In the genomic region with DNA sequence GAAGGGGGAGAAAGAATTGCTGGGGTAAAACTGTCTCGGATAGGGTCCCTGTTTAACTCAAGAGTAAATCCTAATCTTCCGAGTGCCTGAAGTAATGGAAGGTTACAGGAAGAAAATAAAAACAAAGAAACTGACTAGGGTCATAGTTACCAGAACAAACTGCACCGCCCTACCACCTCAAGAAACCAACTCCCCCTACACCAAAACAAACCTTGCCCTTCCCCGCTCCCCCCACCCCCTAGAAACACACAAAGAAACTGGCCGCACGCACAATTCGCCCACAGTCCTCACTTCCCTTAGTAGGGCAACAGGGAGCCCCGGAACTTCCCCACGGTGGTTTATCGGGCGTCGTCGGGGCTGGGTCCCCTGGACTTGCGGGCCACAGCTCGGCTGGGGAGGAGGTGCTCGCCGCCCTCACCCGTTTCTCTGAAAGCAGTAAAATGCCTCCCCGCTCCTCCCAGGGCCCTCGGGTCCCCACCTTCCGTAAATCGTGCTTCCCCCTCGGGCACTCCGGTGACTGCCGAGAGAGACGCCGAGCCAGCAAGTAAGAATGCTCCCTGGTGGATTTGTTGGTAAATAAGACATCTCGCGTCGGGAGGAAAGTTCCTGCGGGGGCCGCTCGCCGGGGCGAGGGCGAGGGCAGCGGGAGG, we compare ENCODE assay signal across 8 cellular contexts. TPM values are rescaled to one million over a fixed set of nuclear protein-coding genes. Genes with fewer than 3 reads are reported as not detected.
A peak's percentile ranks its signal among the peaks of the same experiment; 100 is the strongest.
DNase-seq lines count a peak whose midpoint lies in the region; ATAC-seq and TF ChIP-seq lines count a peak whose summit lies in the region.

No MANE protein-coding gene starts in this region.

- peaks cover 54% of the 10 kb centered on the region for H3K36me3 Mint-ChIP-seq in Calu3 (ENCODE audit: insufficient read depth, unreplicated experiment)
- no peaks in the 10 kb centered on the region for H3K36me3 Mint-ChIP-seq in memory B cell

- H3K4me1 Mint-ChIP-seq in Calu3 (ENCODE audit: low read depth, unreplicated experiment) (peaks cover 20% of the 10 kb centered on the region), memory B cell (peaks cover 26% of the 10 kb centered on the region)

- H3K27ac ChIP-seq in caudate nucleus (ENCODE audit: low read depth, low read length): peak overlapping the region; percentile 44

- H3K9me3 Mint-ChIP-seq in Calu3 (ENCODE audit: low read depth, unreplicated experiment): no peaks in the 10 kb centered on the region
- H3K9me3 Mint-ChIP-seq in memory B cell: no peaks in the 10 kb centered on the region

- CTCF ChIA-PET in Calu3 (lab: Charles Lee): no interaction called here

- H3K4me3 Mint-ChIP-seq in Calu3 (ENCODE audit: low read depth, unreplicated experiment) (peak overlapping the region; percentile 84), memory B cell (peak overlapping the region; percentile 86)

- TF ChIP-seq CTCF in Calu3 (IDR thresholded peaks at IDR 0.05; ENCODE audit: unreplicated experiment): no peak

- intact Hi-C loops in Calu3 (cut with micrococcal nuclease; ENCODE audit: unreplicated experiment): no loop called here

- BruUV-seq in Calu3 (replicated peaks; lab: Mats Ljungman, UMichigan): no TSS peak

- ATAC-seq in GM19452 (IDR thresholded peaks at IDR 0.05; ENCODE audit: unreplicated experiment) (peak; percentile 16), memory B cell (ENCODE audit: low read depth) (peak; percentile 34)

- H3K27ac Mint-ChIP-seq in Calu3 (ENCODE audit: unreplicated experiment) (peak overlapping the region; percentile 82), memory B cell (peak overlapping the region; percentile 86)

- DNase-seq in Calu3 (no peak), HuH-7.5 (ENCODE audit: low spot score) (peak; percentile 43), T-helper 9 cell (peak; percentile 50), caudate nucleus (lab: John Stamatoyannopoulos, UW) (peak in 16 of 61 donors; percentile 13 to 73 (median 26)), memory B cell (ENCODE audit: low spot score in 2 of 2) (peak; percentile 70 to 74), AG08396 (ENCODE audit: low spot score) (no peak)
- peak; percentile 37 for DNase-seq in stimulated activated CD8-positive, alpha-beta memory T cell treated with anti-CD3 and anti-CD28 coated beads, Interleukin-4, amount 100 ng/mL, for 24 hours (ENCODE audit: low read depth)

- H3K27me3 Mint-ChIP-seq in Calu3 (ENCODE audit: unreplicated experiment) (no peaks in the 10 kb centered on the region), memory B cell (no peaks in the 10 kb centered on the region)

RNA-seq across cellular contexts. Expression of gene SINHCAF, which starts 2.4 kb away (rescaled TPM):
- 121 and 127 TPM in 2 replicates for total RNA-seq in Calu3 (2022)

Comparison
In these comparisons a context has a peak if more than half of its experiments do, and no peak if none do; other contexts are left out.
1. DNase-seq: peak in HuH-7.5 (single experiment), T-helper 9 cell (single experiment), memory B cell (2 of 2) and stimulated activated CD8-positive, alpha-beta memory T cell treated with anti-CD3 and anti-CD28 coated beads, Interleukin-4, amount 100 ng/mL, for 24 hours (single experiment); none in Calu3 (single experiment) and AG08396 (single experiment).